14 cellular contexts compared by ENCODE assay signal in the genomic region with DNA sequence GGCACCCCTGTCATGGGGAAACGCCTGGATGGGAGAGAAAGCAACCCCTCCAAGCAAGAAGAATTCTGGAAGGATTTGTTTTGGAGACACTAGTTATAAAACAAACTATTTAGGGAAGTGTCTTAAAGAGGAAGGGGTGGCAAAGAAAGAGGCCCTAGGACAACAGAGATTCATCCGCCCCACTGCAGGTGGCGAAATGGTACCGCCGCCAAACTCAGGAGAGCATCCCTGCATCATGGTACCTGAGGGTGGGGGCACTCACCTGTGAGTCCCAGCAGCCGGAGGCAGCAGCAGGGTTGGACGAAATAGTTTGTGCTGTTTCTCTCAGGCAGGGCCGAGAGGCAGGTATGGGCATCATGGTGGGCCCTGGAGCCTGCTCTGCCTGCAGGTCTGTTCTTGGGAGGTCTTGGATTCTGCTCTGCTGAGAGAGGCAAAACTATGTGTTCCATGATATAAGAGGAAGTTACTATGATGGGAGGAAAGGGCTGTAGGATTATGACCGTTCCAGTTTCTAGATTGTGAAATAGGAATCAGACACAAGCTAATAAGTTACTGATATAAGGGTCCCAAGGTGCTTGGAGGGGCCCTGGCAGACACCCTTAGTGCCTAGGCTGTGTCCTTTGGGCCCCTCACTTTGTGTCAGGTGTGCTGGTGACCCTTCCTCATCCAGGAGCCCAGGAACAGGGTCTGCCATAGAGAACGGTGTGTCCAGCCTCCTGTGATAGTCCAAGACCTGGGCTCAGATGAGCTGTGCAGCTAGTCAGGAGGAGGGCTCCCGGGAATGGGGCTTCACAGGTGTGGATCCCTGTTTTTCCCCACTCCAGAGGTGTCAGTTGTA. TPM values are rescaled to one million over a fixed set of nuclear protein-coding genes. Genes with fewer than 3 reads are reported as not detected.
DNase-seq lines count a peak whose midpoint lies in the region; ATAC-seq and TF ChIP-seq lines count a peak whose summit lies in the region.
"Had no signal": no experiment of that assay in that cellular context is flagged by ENCODE, and none has a peak within 500 bp of the region (broad histone marks: within the 10 kb centered on the region; RNA-seq: fewer than 3 reads in every experiment).

No MANE protein-coding gene starts in this region.

- no peak overlapping the region for H3K4me3 ChIP-seq in HL-60 (replicated peaks; ENCODE audit: insufficient read depth, low read length)
- H3K4me3 ChIP-seq in dorsolateral prefrontal cortex = no peak overlapping the region
- no peak overlapping the region for H3K4me3 ChIP-seq in BE2C (ENCODE audit: low read depth, low read length)

- peaks cover 4% of the 10 kb centered on the region for H3K9me3 Mint-ChIP-seq in glutamatergic neuron (ENCODE audit: unreplicated experiment)
- H3K9me3 Mint-ChIP-seq: H9, natural killer cell had no signal

- no peaks in the 10 kb centered on the region for H3K27me3 ChIP-seq in HL-60 (ENCODE audit: insufficient read depth, poor library complexity, severe bottlenecking)
- H3K27me3 ChIP-seq in dorsolateral prefrontal cortex = no peaks in the 10 kb centered on the region
- H3K27me3 ChIP-seq in BE2C = no peaks in the 10 kb centered on the region

- no peaks in the 10 kb centered on the region for H3K36me3 Mint-ChIP-seq in glutamatergic neuron (ENCODE audit: unreplicated experiment)
- H3K36me3 Mint-ChIP-seq: natural killer cell had no signal

- no peaks in the 10 kb centered on the region for H3K27me3 Mint-ChIP-seq in glutamatergic neuron (ENCODE audit: unreplicated experiment)

- no peak overlapping the region for H3K27ac Mint-ChIP-seq in glutamatergic neuron (ENCODE audit: unreplicated experiment)
- H3K27ac Mint-ChIP-seq: H9, natural killer cell had no signal

- intact Hi-C loops in dorsolateral prefrontal cortex (cut with DNase I) (no loop called here), sciatic nerve (cut with DNase I) (no loop called here)

- peak in 1 of 2 experiments; percentile 64 for DNase-seq in HL-60 (ENCODE audit: low read depth in 1 of 2, low spot score in 1 of 2)
- DNase-seq in OCI-M1 (lab: John Stamatoyannopoulos, UW) = peak; percentile 82
- DNase-seq in dorsolateral prefrontal cortex = no peak
- DNase-seq in sciatic nerve (ENCODE audit: low spot score) = no peak
- DNase-seq in glutamatergic neuron = no peak
- DNase-seq in NCI-H345 (lab: John Stamatoyannopoulos, UW) = no peak
- no peak for DNase-seq in BE2C
- DNase-seq: activated CD4-positive, alpha-beta T cell treated with anti-CD3 and anti-CD28 coated beads for 1 hour; activated effector memory CD4-positive, alpha-beta T cell treated with Interleukin-2 at 50 U/mL for 16 hours; H9; IMR-90; natural killer cell; NCI-H2171 had no signal

- H3K4me1 Mint-ChIP-seq in glutamatergic neuron (ENCODE audit: low read depth, unreplicated experiment) = no peaks in the 10 kb centered on the region
- H3K4me1 Mint-ChIP-seq: natural killer cell had no signal

- H3K9me3 ChIP-seq in BE2C = no peaks in the 10 kb centered on the region

- H3K4me3 Mint-ChIP-seq in glutamatergic neuron (ENCODE audit: unreplicated experiment) = no peak overlapping the region
- H3K4me3 Mint-ChIP-seq: H9, natural killer cell had no signal

- H3K27ac ChIP-seq in HL-60 (replicated peaks) (peak overlapping the region; percentile 84), dorsolateral prefrontal cortex (peak overlapping the region in 33 of 59 donors; percentile 11 to 78 (median 47))

- no peaks in the 10 kb centered on the region for H3K36me3 ChIP-seq in BE2C

- no peaks in the 10 kb centered on the region for H3K4me1 ChIP-seq in BE2C

- ATAC-seq in sciatic nerve (peak; percentile 78), GM19395 (IDR thresholded peaks at IDR 0.05; ENCODE audit: unreplicated experiment) (no peak)

- TF ChIP-seq CTCF in HL-60 (IDR thresholded peaks at IDR 0.05; ENCODE audit: insufficient read depth, low read length) (no peak), dorsolateral prefrontal cortex (IDR thresholded peaks at IDR 0.05 in 54 of 56, conservative IDR thresholded peaks at IDR 0.05 in 2 of 56; ENCODE audit: low read depth in 1 of 56, partially characterized antibody in 56 of 56) (no peak), glutamatergic neuron (IDR thresholded peaks at IDR 0.05; ENCODE audit: partially characterized antibody, unreplicated experiment) (no peak), BE2C (IDR thresholded peaks at IDR 0.05; ENCODE audit: low read depth, low read length) (no peak)

RNA-seq across cellular contexts. Expression of a gene that starts 20.4 kb away (rescaled TPM):
- total RNA-seq in dorsolateral prefrontal cortex (1 to 10 TPM in 3 of 120 experiments, under 1 TPM in 16, not detected in 101; 0.22 to 1.8 (median 0.59) TPM), sciatic nerve (not detected), glutamatergic neuron (ENCODE audit: unreplicated experiment) (not detected)
- not detected for polyA plus RNA-seq in BE2C (2012; ENCODE audit: insufficient read depth, insufficient read length, low read depth)
- total RNA-seq: H9, IMR-90, natural killer cell had no signal
- polyA plus RNA-seq: IMR-90 had no signal

RNA-seq across cellular contexts. Expression of a gene that starts 45.9 kb away (rescaled TPM):
- 10 to 100 TPM in 4 of 120 experiments, 1 to 10 TPM in 115, under 1 TPM in 1; 0.28 to 16.0 (median 3.5) TPM for total RNA-seq in dorsolateral prefrontal cortex
- total RNA-seq in sciatic nerve = 8.2 TPM
- not detected for total RNA-seq in glutamatergic neuron (ENCODE audit: unreplicated experiment)
- polyA plus RNA-seq in BE2C (2012; ENCODE audit: insufficient read depth, insufficient read length, low read depth) = not detected
- total RNA-seq: H9, IMR-90 had no signal
- polyA plus RNA-seq: IMR-90 had no signal
